ENCODE assay signal across 18 cellular contexts in the genomic region with DNA sequence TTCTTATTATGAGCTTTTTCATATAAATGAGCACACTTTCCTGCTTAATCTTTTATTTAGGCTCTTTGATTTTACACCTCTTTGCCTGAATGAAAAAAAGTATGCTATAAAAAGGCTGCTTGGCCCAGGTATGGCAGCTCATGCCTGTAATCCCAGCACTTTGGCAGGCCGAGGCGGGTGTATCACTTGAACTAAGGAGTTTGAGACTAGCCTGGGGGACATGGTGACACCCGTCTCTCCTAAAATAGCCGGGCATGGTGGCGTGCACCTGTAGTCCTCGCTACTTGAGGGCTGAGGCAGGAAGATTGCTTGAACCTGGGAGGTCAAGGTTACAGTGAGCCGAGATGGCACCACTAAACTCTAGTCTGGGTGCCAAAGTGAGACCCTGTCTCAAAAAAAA.
DNase-seq lines count a peak whose midpoint lies in the region; ATAC-seq and TF ChIP-seq lines count a peak whose summit lies in the region.
"Had no signal": no experiment of that assay in that cellular context is flagged by ENCODE, and none has a peak within 500 bp of the region (broad histone marks: within the 10 kb centered on the region; RNA-seq: fewer than 3 reads in every experiment).

No MANE protein-coding gene starts in this region.

- no peaks in the 10 kb centered on the region for H3K9me3 ChIP-seq in heart left ventricle
- H3K9me3 ChIP-seq: BLaER1, Caco-2 had no signal

- peaks cover 9 to 79% (median 50%) of the 10 kb centered on the region in 12 donors for H3K4me1 ChIP-seq in heart left ventricle
- H3K4me1 ChIP-seq: BLaER1, Caco-2 had no signal

- H3K4me1 Mint-ChIP-seq in endothelial cell (ENCODE audit: unreplicated experiment) = peaks cover 55% of the 10 kb centered on the region
- H3K4me1 Mint-ChIP-seq in nephron progenitor cell = peaks cover 54% of the 10 kb centered on the region
- H3K4me1 Mint-ChIP-seq: CD8-positive, alpha-beta memory T cell had no signal

- H3K27me3 ChIP-seq in heart left ventricle = no peaks in the 10 kb centered on the region
- H3K27me3 ChIP-seq: BLaER1 had no signal

- H3K27ac ChIP-seq in heart left ventricle = peak overlapping the region in 11 of 12 donors; percentile 3 to 71 (median 45)
- H3K27ac ChIP-seq in substantia nigra (ENCODE audit: low read depth, low read length, poor library complexity, severe bottlenecking) = peak overlapping the region; percentile 85
- H3K27ac ChIP-seq: 22Rv1, BLaER1, GM23248, HL-60 had no signal

- H3K9me3 Mint-ChIP-seq in endothelial cell (ENCODE audit: unreplicated experiment) (no peaks in the 10 kb centered on the region), nephron progenitor cell (peaks cover 5% of the 10 kb centered on the region)

- H3K4me3 Mint-ChIP-seq in endothelial cell (ENCODE audit: unreplicated experiment) = no peak overlapping the region
- H3K4me3 Mint-ChIP-seq in nephron progenitor cell = no peak overlapping the region
- H3K4me3 Mint-ChIP-seq: CD8-positive, alpha-beta memory T cell had no signal

- H3K36me3 ChIP-seq in heart left ventricle = no peaks in the 10 kb centered on the region
- H3K36me3 ChIP-seq: BLaER1 had no signal

- H3K4me3 ChIP-seq in heart left ventricle = no peak overlapping the region
- H3K4me3 ChIP-seq: BLaER1, GM23248 had no signal

- no peak for TF ChIP-seq POLR2A in heart left ventricle (IDR thresholded peaks at IDR 0.05)

- H3K27me3 Mint-ChIP-seq in endothelial cell (ENCODE audit: unreplicated experiment) (peaks cover 4% of the 10 kb centered on the region), nephron progenitor cell (ENCODE audit: low read depth, poor library complexity) (peaks cover 4% of the 10 kb centered on the region)

- intact Hi-C loops in heart left ventricle (cut with DNase I) (loop anchor here in 4 of 10 donors (5.0 to 10.0 kb wide), 3 partner anchors 69 to 246 kb away; a partner anchor contains a TSS), Right ventricle myocardium superior (cut with DNase I) (no loop called here)

- TF ChIP-seq CTCF in heart left ventricle (IDR thresholded peaks at IDR 0.05) (no peak), endothelial cell (IDR thresholded peaks at IDR 0.05; ENCODE audit: unreplicated experiment) (no peak), nephron progenitor cell (IDR thresholded peaks at IDR 0.05) (no peak), GM10266 (IDR thresholded peaks at IDR 0.05; ENCODE audit: control insufficient read depth, insufficient read depth, low read depth, missing control alignments) (no peak)

- H3K36me3 Mint-ChIP-seq in endothelial cell (ENCODE audit: low read depth, unreplicated experiment) = peaks cover 4% of the 10 kb centered on the region
- H3K36me3 Mint-ChIP-seq in nephron progenitor cell (ENCODE audit: low read depth) = no peaks in the 10 kb centered on the region
- H3K36me3 Mint-ChIP-seq: CD8-positive, alpha-beta memory T cell had no signal

- DNase-seq in heart left ventricle = peak in 3 of 5 donors; percentile 31 to 49 (median 38)
- DNase-seq in Right ventricle myocardium superior = no peak
- DNase-seq in endothelial cell (ENCODE audit: low spot score) = no peak
- no peak for DNase-seq in nephron progenitor cell
- DNase-seq in substantia nigra (lab: John Stamatoyannopoulos, UW) = no peak
- DNase-seq in occipital lobe (lab: John Stamatoyannopoulos, UW) = no peak
- DNase-seq in GM10266 (ENCODE audit: extremely low spot score) = no peak
- no peak for DNase-seq in central memory CD4-positive, alpha-beta T cell
- DNase-seq: AML-193; Caco-2; CD8-positive, alpha-beta memory T cell; DMS53; GF-D8; GM23248 had no signal

- 72 to 95% (median 78%) methylated on average over 7 of the region's 7 CpGs for WGBS in heart left ventricle, 4 donors

- peak in 2 of 4 donors; percentile 28 to 43 for ATAC-seq in heart left ventricle
- no peak for ATAC-seq in Right ventricle myocardium superior (ENCODE audit: poor library complexity)
- ATAC-seq: HCT116 had no signal

- H3K27ac Mint-ChIP-seq in endothelial cell (ENCODE audit: unreplicated experiment) = peak overlapping the region; percentile 64
- peak overlapping the region; percentile 50 for H3K27ac Mint-ChIP-seq in nephron progenitor cell
- H3K27ac Mint-ChIP-seq: CD8-positive, alpha-beta memory T cell had no signal

Comparison
In these comparisons a context has a peak if more than half of its experiments do, and no peak if none do; other contexts are left out.
1. DNase-seq: peak in heart left ventricle (3 of 5); none in Right ventricle myocardium superior (single experiment), endothelial cell (single experiment), nephron progenitor cell (single experiment), substantia nigra (0 of 49), occipital lobe (single experiment), GM10266 (single experiment) and central memory CD4-positive, alpha-beta T cell (single experiment).